ENCODE assay signal across 1 cellular context in the genomic region with DNA sequence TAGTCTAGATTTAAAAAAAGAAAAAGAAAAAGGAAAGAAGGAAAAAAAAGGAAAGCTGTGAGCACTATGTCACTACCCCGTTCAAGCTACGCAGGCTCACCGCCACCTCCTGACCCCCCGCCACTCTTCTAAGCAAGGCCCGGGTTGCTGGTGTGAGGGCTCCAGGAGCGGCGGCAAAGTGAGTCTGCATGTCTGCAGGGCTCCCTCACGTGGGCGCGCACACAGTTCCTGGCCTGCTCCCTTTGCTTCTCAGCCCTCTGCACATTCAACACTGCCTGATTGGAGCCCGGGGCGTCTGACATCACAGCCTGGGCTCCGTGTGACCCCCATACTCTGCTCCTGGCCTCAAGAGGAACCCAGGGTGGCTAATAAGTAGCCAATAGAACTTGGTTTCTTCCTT.
TF ChIP-seq lines count a peak whose summit lies in the region.

No MANE protein-coding gene starts in this region.

TF ChIP-seq in K562, 482 proteins besides CTCF, POLR2A, EP300 and RAD21 (continued from another document):
- TF ChIP-seq, protein P1, sequence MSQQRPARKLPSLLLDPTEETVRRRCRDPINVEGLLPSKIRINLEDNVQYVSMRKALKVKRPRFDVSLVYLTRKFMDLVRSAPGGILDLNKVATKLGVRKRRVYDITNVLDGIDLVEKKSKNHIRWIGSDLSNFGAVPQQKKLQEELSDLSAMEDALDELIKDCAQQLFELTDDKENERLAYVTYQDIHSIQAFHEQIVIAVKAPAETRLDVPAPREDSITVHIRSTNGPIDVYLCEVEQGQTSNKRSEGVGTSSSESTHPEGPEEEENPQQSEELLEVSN (IDR thresholded peaks at IDR 0.05; ENCODE audit: borderline replicate concordance in 1 of 2, extremely low read depth in 1 of 2, insufficient read depth in 1 of 2, insufficient read length in 1 of 2, low read depth in 1 of 2, low read length in 1 of 2, poor library complexity in 1 of 2, severe bottlenecking in 1 of 2) = peak; percentile 92 to 96
- no peak for TF ChIP-seq CBX8 (IDR thresholded peaks at IDR 0.05; ENCODE audit: borderline replicate concordance, extremely low read depth, low read depth, low read length, poor library complexity, severe bottlenecking)
- peak; percentile 57; the same call in 1 of the 2 replicates for TF ChIP-seq L3MBTL2 (IDR thresholded peaks at IDR 0.05)
- no peak for TF ChIP-seq MEF2A (IDR thresholded peaks at IDR 0.05; ENCODE audit: control insufficient read depth, low read depth, low read length)
